In genomic region chr21:17053321-17053720, GRCh38 we compare ENCODE assay signal across 15 cellular contexts.
DNase-seq lines count a peak whose midpoint lies in the region; FAIRE-seq and TF ChIP-seq lines count a peak whose summit lies in the region.
"Had no signal": no experiment of that assay in that cellular context is flagged by ENCODE, and none has a peak within 500 bp of the region (broad histone marks: within the 10 kb centered on the region; RNA-seq: fewer than 3 reads in every experiment).

No MANE protein-coding gene starts in this region.

- no TSS peak for BruUV-seq in endothelial cell of umbilical vein (replicated peaks; lab: Mats Ljungman, UMichigan)

- no peak overlapping the region for H4K12ac ChIP-seq in trophoblast cell (ENCODE audit: low read depth, low read length)

- no peak overlapping the region for H2AK5ac ChIP-seq in trophoblast cell (ENCODE audit: low read length)

- no peak overlapping the region for H4K91ac ChIP-seq in trophoblast cell (ENCODE audit: low read depth, low read length)

- H2BK120ac ChIP-seq in trophoblast cell (ENCODE audit: insufficient read depth, low read length, poor library complexity), result no peak overlapping the region

- POLR2A ChIA-PET in endothelial cell of umbilical vein (lab: Charles Lee), result no interaction called here

- TF ChIP-seq POLR2A in endothelial cell of umbilical vein (IDR thresholded peaks at IDR 0.05; ENCODE audit: low read depth, low read length), result no peak

- no peak for FAIRE-seq in endothelial cell of umbilical vein (lab: Jason Lieb, UNC)
- FAIRE-seq: D721Med had no signal

- H3K4me1 ChIP-seq in endothelial cell of umbilical vein (ENCODE audit: control insufficient read depth, extremely low read depth, insufficient read depth, low read length), result no peaks in the 10 kb centered on the region
- peaks cover 6 to 8% of the 10 kb centered on the region in 2 experiments for H3K4me1 ChIP-seq in trophoblast cell (ENCODE audit: control insufficient read depth in 1 of 2, insufficient read depth in 2 of 2, low read length in 2 of 2)

- no peak overlapping the region for H3K4ac ChIP-seq in trophoblast cell (ENCODE audit: low read depth, low read length)

- WGBS in trophoblast cell (ENCODE audit: extremely low coverage, insufficient coverage, insufficient read length), result no CpG with 5 or more reads among the region's 7 CpGs

- H4K20me1 ChIP-seq in endothelial cell of umbilical vein (replicated peaks; ENCODE audit: control insufficient read depth, extremely low read depth, insufficient read depth, low read length), result no peaks in the 10 kb centered on the region

- H2BK5ac ChIP-seq in trophoblast cell (ENCODE audit: low read depth, low read length, poor library complexity), result peak overlapping the region; percentile 27

- no peaks in the 10 kb centered on the region for H3K9me1 ChIP-seq in endothelial cell of umbilical vein (replicated peaks; ENCODE audit: control insufficient read depth, extremely low read depth, insufficient read depth, low read length)

- no peak overlapping the region for H3K9ac ChIP-seq in endothelial cell of umbilical vein (replicated peaks; ENCODE audit: extremely low read depth, insufficient read depth, low read length)
- H3K9ac ChIP-seq in trophoblast cell (ENCODE audit: low read length), result no peak overlapping the region
- H3K9ac ChIP-seq: GM23248 had no signal

- H3K36me3 ChIP-seq in endothelial cell of umbilical vein (ENCODE audit: control insufficient read depth in 2 of 2, extremely low read depth in 1 of 2, insufficient read depth in 2 of 2, low read length in 2 of 2) (no peaks in the 10 kb centered on the region), trophoblast cell (ENCODE audit: control insufficient read depth in 1 of 2, insufficient read depth in 2 of 2, low read length in 2 of 2) (no peaks in the 10 kb centered on the region)

- H3K27ac ChIP-seq in endothelial cell of umbilical vein (ENCODE audit: insufficient read depth, low read depth, low read length) (no peak overlapping the region), trophoblast cell (ENCODE audit: low read depth, low read length) (no peak overlapping the region)
- H3K27ac ChIP-seq: GM23248 had no signal

- no peak overlapping the region for H3K14ac ChIP-seq in trophoblast cell (ENCODE audit: low read length)

- peaks cover 7% of the 10 kb centered on the region for H3K79me1 ChIP-seq in trophoblast cell (ENCODE audit: low read length)

- H3K79me2 ChIP-seq in endothelial cell of umbilical vein (ENCODE audit: control insufficient read depth, insufficient read depth, low read length), result no peaks in the 10 kb centered on the region
- no peaks in the 10 kb centered on the region for H3K79me2 ChIP-seq in trophoblast cell (ENCODE audit: control insufficient read depth, insufficient read depth, low read length, poor library complexity)

- H3K23ac ChIP-seq in trophoblast cell (ENCODE audit: low read length), result no peak overlapping the region

- H2BK12ac ChIP-seq in trophoblast cell (ENCODE audit: low read length), result peak overlapping the region; percentile 17

- no peak overlapping the region for H2AFZ ChIP-seq in endothelial cell of umbilical vein (ENCODE audit: low read depth, low read length)
- no peak overlapping the region for H2AFZ ChIP-seq in trophoblast cell (ENCODE audit: insufficient read depth, low read length, poor library complexity)
- H2AFZ ChIP-seq: GM23248 had no signal

- H4K8ac ChIP-seq in trophoblast cell (ENCODE audit: low read depth, low read length), result no peak overlapping the region

- CTCF ChIA-PET in endothelial cell of umbilical vein (lab: Charles Lee), result no interaction called here

- TF ChIP-seq CTCF in endothelial cell of umbilical vein (IDR thresholded peaks at IDR 0.05; ENCODE audit: extremely low read depth in 1 of 2, insufficient read depth in 1 of 2, low read depth in 1 of 2, low read length in 2 of 2), result no peak

- H3K4me2 ChIP-seq in endothelial cell of umbilical vein (ENCODE audit: insufficient read depth, low read length) (peak overlapping the region; percentile 4), trophoblast cell (ENCODE audit: low read length) (no peak overlapping the region)

- H3K18ac ChIP-seq in trophoblast cell (ENCODE audit: low read length), result no peak overlapping the region

- DNase-seq in NCI-H82 (lab: John Stamatoyannopoulos, UW) (peak; percentile 11), NCI-H82 treated with DMSO at 0.1 percent for 48 hours (lab: John Stamatoyannopoulos, UW; ENCODE audit: unreplicated experiment) (no peak), NCI-H526 treated with DMSO at 0.1 percent for 48 hours (lab: John Stamatoyannopoulos, UW) (peak; percentile 24), endothelial cell of umbilical vein (ENCODE audit: low read depth, low spot score) (peak; percentile 71), trophoblast cell (no peak), NOMO-1 (lab: John Stamatoyannopoulos, UW; ENCODE audit: unreplicated experiment in 2 of 2) (no peak), head of caudate nucleus (no peak), islet precursor cell (no peak)
- DNase-seq: ACHN; C1 segment of cervical spinal cord; CD4-positive, alpha-beta memory T cell; DMS153; GM23248; H7 had no signal

- no peaks in the 10 kb centered on the region for H3K9me3 ChIP-seq in endothelial cell of umbilical vein (replicated peaks; ENCODE audit: control insufficient read depth, insufficient read depth, low read length)
- peaks cover 6% of the 10 kb centered on the region for H3K9me3 ChIP-seq in trophoblast cell (ENCODE audit: insufficient read depth, low read depth, low read length)

- peaks cover 0 to 1% of the 10 kb centered on the region in 2 experiments for H3K27me3 ChIP-seq in endothelial cell of umbilical vein (ENCODE audit: control insufficient read depth in 2 of 2, insufficient read depth in 2 of 2, low read length in 2 of 2)
- H3K27me3 ChIP-seq in trophoblast cell (ENCODE audit: insufficient read depth, low read length), result no peaks in the 10 kb centered on the region

- dilution Hi-C loops in endothelial cell of umbilical vein (cut with MboI; ENCODE audit: extremely low pct_ligation_motif_present, low sequenced_read_pairs), result no loop called here

- intact Hi-C loops in endothelial cell of umbilical vein (cut with micrococcal nuclease), result no loop called here
- intact Hi-C loops in head of caudate nucleus (cut with DNase I), result no loop called here

- H3K4me3 ChIP-seq in endothelial cell of umbilical vein (replicated peaks in 1 of 3; ENCODE audit: insufficient read depth in 1 of 3, low read depth in 1 of 3, low read length in 3 of 3) (no peak overlapping the region), trophoblast cell (ENCODE audit: low read depth, low read length) (no peak overlapping the region)
- H3K4me3 ChIP-seq: GM23248 had no signal

TF ChIP-seq in endothelial cell of umbilical vein, 7 proteins besides CTCF, POLR2A, EP300 and RAD21:
- TF ChIP-seq MAX (IDR thresholded peaks at IDR 0.05; ENCODE audit: insufficient read depth, insufficient read length) (no peak), FOS (IDR thresholded peaks at IDR 0.05; ENCODE audit: borderline replicate concordance, insufficient read depth, low read length) (no peak), EZH2 (IDR thresholded peaks at IDR 0.05; ENCODE audit: borderline replicate concordance, low read depth, low read length, severe bottlenecking) (no peak), MYC (IDR thresholded peaks at IDR 0.05; ENCODE audit: low read depth, low read length) (no peak)

Comparison
In these comparisons a context has a peak if more than half of its experiments do, and no peak if none do; other contexts are left out.
1. DNase-seq: peak in NCI-H82 (single experiment), NCI-H526 treated with DMSO at 0.1 percent for 48 hours (single experiment) and endothelial cell of umbilical vein (single experiment); none in NCI-H82 treated with DMSO at 0.1 percent for 48 hours (single experiment), trophoblast cell (0 of 2), NOMO-1 (0 of 2), head of caudate nucleus (0 of 42) and islet precursor cell (single experiment).